Comparison of ENCODE assay signal across 6 cellular contexts in the genomic region with DNA sequence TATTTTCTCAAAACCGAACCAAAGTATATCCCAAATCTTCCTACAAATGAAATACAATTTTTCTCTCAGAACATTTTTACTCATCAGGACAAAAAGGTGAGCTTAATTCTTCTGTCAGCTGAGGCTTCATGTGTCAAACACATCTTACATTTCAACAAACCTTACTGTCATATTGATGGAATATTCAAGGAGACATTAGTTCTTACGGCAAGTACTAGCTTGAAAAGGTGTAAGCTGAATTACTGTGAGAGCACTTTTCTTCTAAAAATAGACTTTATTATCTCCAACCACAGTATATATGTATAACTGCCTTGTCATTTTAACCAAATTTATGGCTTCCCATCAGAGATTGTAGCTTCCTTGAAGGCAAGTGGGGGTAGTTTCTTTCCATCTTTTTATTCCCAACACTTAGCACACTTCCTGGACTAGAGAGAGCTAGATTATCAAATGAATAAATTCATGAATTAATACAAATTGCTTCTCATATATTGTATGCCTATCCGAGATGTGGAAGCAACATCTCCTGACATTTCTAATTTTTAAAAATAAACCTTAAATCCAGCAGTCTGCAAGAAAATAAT.
"Had no signal": no experiment of that assay in that cellular context is flagged by ENCODE, and none has a peak within 500 bp of the region (broad histone marks: within the 10 kb centered on the region; RNA-seq: fewer than 3 reads in every experiment).

No MANE protein-coding gene starts in this region.

- DNase-seq: GM23248, GOT3, H7, HFFc6 had no signal

- H3K4me1 ChIP-seq: HAP-1 had no signal

- H3K9me3 ChIP-seq: HAP-1 had no signal

- H3K36me3 ChIP-seq: HAP-1 had no signal

- H3K4me3 ChIP-seq: GM23248, HAP-1 had no signal

- H3K27ac ChIP-seq: GM23248, HL-60 had no signal
